8 cellular contexts compared by ENCODE assay signal in the genomic region with DNA sequence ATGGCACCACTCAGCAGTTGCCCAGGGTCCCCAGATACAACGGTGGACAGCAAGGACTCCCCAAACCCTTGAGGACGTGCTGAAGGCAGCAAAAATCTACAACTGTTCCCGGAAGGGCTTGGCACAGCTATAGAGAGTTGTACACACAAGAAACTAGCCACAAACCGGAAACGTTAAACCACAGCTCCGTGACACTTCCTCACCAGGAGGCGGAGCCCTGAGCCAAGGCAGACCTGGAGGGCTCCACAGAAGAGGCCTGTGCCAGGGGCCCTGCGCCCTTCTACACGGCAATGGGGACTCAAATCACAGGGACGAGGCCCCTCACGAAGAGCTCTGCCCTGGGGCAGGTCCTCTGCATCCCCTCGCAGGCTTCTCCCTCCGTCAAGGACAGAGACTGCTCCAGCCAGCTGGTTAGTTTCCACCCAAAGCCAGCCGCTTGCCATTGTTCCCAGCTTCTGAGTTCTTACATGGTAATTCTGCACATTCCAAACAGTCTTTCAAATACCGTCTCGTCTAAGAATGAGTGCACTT.
A peak's percentile ranks its signal among the peaks of the same experiment; 100 is the strongest.
DNase-seq lines count a peak whose midpoint lies in the region; ATAC-seq and TF ChIP-seq lines count a peak whose summit lies in the region.

No MANE protein-coding gene starts in this region.

- H2AFZ ChIP-seq in KMS-11 (ENCODE audit: low read depth): no peak overlapping the region; the same call in 1 of the 2 replicates

- ATAC-seq in GM21529 (IDR thresholded peaks at IDR 0.05; ENCODE audit: unreplicated experiment): peak; percentile 87

- peak overlapping the region; percentile 81 for H3K27ac ChIP-seq in CD4-positive, alpha-beta memory T cell (ENCODE audit: low read depth, low read length)
- peak overlapping the region; percentile 21; the same call in 1 of the 2 replicates for H3K27ac ChIP-seq in KMS-11

- H3K36me3 Mint-ChIP-seq in CD4-positive, alpha-beta memory T cell: peaks cover 3 to 11% of the 10 kb centered on the region in 2 donors

- peaks cover 20% of the 10 kb centered on the region; the same call in 1 of the 2 replicates for H3K79me2 ChIP-seq in KMS-11 (ENCODE audit: insufficient read depth, low read depth)

- H3K4me1 ChIP-seq in CD4-positive, alpha-beta memory T cell (ENCODE audit: insufficient read depth, low read length): peaks cover 75% of the 10 kb centered on the region
- H3K4me1 ChIP-seq in KMS-11 (ENCODE audit: low read depth, poor library complexity, severe bottlenecking) (peaks cover 67% of the 10 kb centered on the region), mononuclear cell (ENCODE audit: insufficient read depth, low read length) (peaks cover 82% of the 10 kb centered on the region)

- TF ChIP-seq CTCF in KMS-11 (conservative IDR thresholded peaks at IDR 0.05; ENCODE audit: low read depth, low read length): peak; percentile 69
- peak; percentile 51 for TF ChIP-seq CTCF in choroid plexus epithelial cell (conservative IDR thresholded peaks at IDR 0.05; ENCODE audit: low read depth, low read length)

- H3K4me2 ChIP-seq in KMS-11: peak overlapping the region; percentile 96

- H3K27me3 Mint-ChIP-seq in CD4-positive, alpha-beta memory T cell: no peaks in the 10 kb centered on the region

- H3K36me3 ChIP-seq in CD4-positive, alpha-beta memory T cell (ENCODE audit: insufficient read depth, low read length): no peaks in the 10 kb centered on the region
- no peaks in the 10 kb centered on the region for H3K36me3 ChIP-seq in KMS-11 (ENCODE audit: insufficient read depth)

- H3K4me3 Mint-ChIP-seq in CD4-positive, alpha-beta memory T cell: peak overlapping the region; percentile 95 to 98 (median 97)

- H3K9ac ChIP-seq in KMS-11: peak overlapping the region; percentile 32; the same call in 1 of the 2 replicates

- peaks cover 46 to 87% (median 68%) of the 10 kb centered on the region in 4 donors for H3K4me1 Mint-ChIP-seq in CD4-positive, alpha-beta memory T cell

- CTCF ChIA-PET in CD4-positive, alpha-beta memory T cell (lab: Charles Lee; ENCODE audit: partially characterized antibody): interaction anchor here (0.5 to 11.6 kb wide), 45 partner anchors 9 to 755 kb away, joined by 3 to 196 read pairs (median 5); a partner anchor contains a TSS

- intact Hi-C loops in CD4-positive, alpha-beta memory T cell (cut with micrococcal nuclease): loop anchor here (1.0 to 10.0 kb wide), 10 partner anchors 8 to 755 kb away; a partner anchor contains a TSS

- peak; percentile 93 to 96 (median 94) for DNase-seq in CD4-positive, alpha-beta memory T cell
- peak; percentile 79 for DNase-seq in activated CD4-positive, CD25-positive, alpha-beta regulatory T cell treated with anti-CD3 and anti-CD28 coated beads, Interleukin-2, amount 50 U/mL, for 72 hours
- peak; percentile 87 for DNase-seq in choroid plexus epithelial cell (ENCODE audit: low read depth)
- peak; percentile 78 for DNase-seq in stimulated activated CD8-positive, alpha-beta memory T cell treated with anti-CD3 and anti-CD28 coated beads, Interleukin-7, amount 100 ng/mL, for 24 hours (ENCODE audit: low read depth)
- DNase-seq in NCI-H69 (lab: John Stamatoyannopoulos, UW): no peak

- no peaks in the 10 kb centered on the region for H3K9me3 ChIP-seq in CD4-positive, alpha-beta memory T cell (ENCODE audit: control insufficient read depth in 1 of 2, low read length in 2 of 2)
- H3K9me3 ChIP-seq in mononuclear cell (ENCODE audit: low read depth, low read length): no peaks in the 10 kb centered on the region

- no peaks in the 10 kb centered on the region; the same call in 1 of the 2 replicates for H4K20me1 ChIP-seq in KMS-11 (ENCODE audit: insufficient read depth)

- peak overlapping the region; percentile 64 to 79 for H3K4me3 ChIP-seq in CD4-positive, alpha-beta memory T cell (ENCODE audit: low read length in 2 of 2)
- H3K4me3 ChIP-seq in KMS-11 (IDR thresholded peaks at IDR 0.05; ENCODE audit: insufficient read depth, low read depth, low read length) (peak overlapping the region; percentile 56), choroid plexus epithelial cell (ENCODE audit: low read depth, low read length) (no peak overlapping the region), mononuclear cell (ENCODE audit: low read length) (peak overlapping the region; percentile 51)

- H3K9me3 Mint-ChIP-seq in CD4-positive, alpha-beta memory T cell: peaks cover 0 to 3% (median 0%) of the 10 kb centered on the region in 8 donors

- peak overlapping the region; percentile 95 to 100 (median 98) for H3K27ac Mint-ChIP-seq in CD4-positive, alpha-beta memory T cell

- POLR2A ChIA-PET in CD4-positive, alpha-beta memory T cell (lab: Charles Lee; ENCODE audit: partially characterized antibody): interaction anchor here (0.6 to 6.2 kb wide), 27 partner anchors 8 to 758 kb away, joined by 3 to 109 read pairs (median 5); a partner anchor contains a TSS

- H3K27me3 ChIP-seq in CD4-positive, alpha-beta memory T cell (ENCODE audit: insufficient read depth, low read length): no peaks in the 10 kb centered on the region
- H3K27me3 ChIP-seq in KMS-11 (ENCODE audit: insufficient read depth, low read depth) (no peaks in the 10 kb centered on the region), mononuclear cell (ENCODE audit: insufficient read depth, low read length) (no peaks in the 10 kb centered on the region)
